11 cellular contexts compared by ENCODE assay signal in genomic region chr2:222672068-222672401, GRCh38. TPM values are rescaled to one million over a fixed set of nuclear protein-coding genes. Genes with fewer than 3 reads are reported as not detected.
DNase-seq lines count a peak whose midpoint lies in the region; ATAC-seq and TF ChIP-seq lines count a peak whose summit lies in the region.
"Had no signal": no experiment of that assay in that cellular context is flagged by ENCODE, and none has a peak within 500 bp of the region (broad histone marks: within the 10 kb centered on the region; RNA-seq: fewer than 3 reads in every experiment).

No MANE protein-coding gene starts in this region.

- H3K27ac ChIP-seq in CD4-positive, alpha-beta memory T cell (ENCODE audit: low read depth, low read length): no peak overlapping the region
- H3K27ac ChIP-seq in neutrophil (no peak overlapping the region), left lung (no peak overlapping the region)

- H3K27ac Mint-ChIP-seq in CD4-positive, alpha-beta memory T cell: no peak overlapping the region
- no peak overlapping the region for H3K27ac Mint-ChIP-seq in WTC11

- H3K4me3 Mint-ChIP-seq in CD4-positive, alpha-beta memory T cell: peak overlapping the region in 7 of 8 donors; percentile 37 to 78 (median 58)
- H3K4me3 Mint-ChIP-seq in WTC11: peak overlapping the region; percentile 74

- peaks cover 9% of the 10 kb centered on the region for H3K4me1 ChIP-seq in CD4-positive, alpha-beta memory T cell (ENCODE audit: insufficient read depth, low read length)
- H3K4me1 ChIP-seq in neutrophil (ENCODE audit: control insufficient read depth in 1 of 2, insufficient read depth in 1 of 2, low read depth in 1 of 2, low read length in 1 of 2): peaks cover 51 to 55% of the 10 kb centered on the region in 2 experiments
- H3K4me1 ChIP-seq in left lung: peaks cover 7 to 28% of the 10 kb centered on the region in 2 donors

- no peaks in the 10 kb centered on the region for H3K9me3 ChIP-seq in CD4-positive, alpha-beta memory T cell (ENCODE audit: control insufficient read depth in 1 of 2, low read length in 2 of 2)
- H3K9me3 ChIP-seq in neutrophil: no peaks in the 10 kb centered on the region
- H3K9me3 ChIP-seq in left lung: no peaks in the 10 kb centered on the region

- H3K4me3 ChIP-seq in CD4-positive, alpha-beta memory T cell (ENCODE audit: low read length in 2 of 2): no peak overlapping the region
- peak overlapping the region; percentile 37 to 46 for H3K4me3 ChIP-seq in foreskin fibroblast (ENCODE audit: low read depth in 1 of 2, low read length in 2 of 2)
- peak overlapping the region; percentile 63 to 70 for H3K4me3 ChIP-seq in neutrophil (ENCODE audit: low read depth in 1 of 2, low read length in 1 of 2)
- peak overlapping the region in 1 of 2 donors; percentile 40 for H3K4me3 ChIP-seq in left lung

- ATAC-seq in WTC11: no peak
- no peak for ATAC-seq in left lung

- H3K27me3 ChIP-seq in CD4-positive, alpha-beta memory T cell (ENCODE audit: insufficient read depth, low read length): no peaks in the 10 kb centered on the region
- H3K27me3 ChIP-seq in neutrophil (peaks cover 49% of the 10 kb centered on the region), left lung (peaks cover 8 to 52% of the 10 kb centered on the region in 2 donors)

- CTCF ChIA-PET in CD4-positive, alpha-beta memory T cell (lab: Charles Lee; ENCODE audit: partially characterized antibody): no interaction called here
- CTCF ChIA-PET in WTC11 (lab: Charles Lee): interaction anchor here (1.0 to 1.9 kb wide), 8 partner anchors 10 to 231 kb away, joined by 3 to 9 read pairs (median 4); no protein-coding TSS in a partner anchor

- peaks cover 33 to 48% of the 10 kb centered on the region in 2 donors for H3K27me3 Mint-ChIP-seq in CD4-positive, alpha-beta memory T cell
- H3K27me3 Mint-ChIP-seq in WTC11 (ENCODE audit: low read depth): peaks cover 58% of the 10 kb centered on the region

- no peaks in the 10 kb centered on the region for H3K36me3 ChIP-seq in CD4-positive, alpha-beta memory T cell (ENCODE audit: insufficient read depth, low read length)
- H3K36me3 ChIP-seq in neutrophil (no peaks in the 10 kb centered on the region), left lung (no peaks in the 10 kb centered on the region)

- H3K9me3 Mint-ChIP-seq in CD4-positive, alpha-beta memory T cell: peaks cover 0 to 2% (median 0%) of the 10 kb centered on the region in 8 donors
- H3K9me3 Mint-ChIP-seq in WTC11: no peaks in the 10 kb centered on the region

- H3K4me1 Mint-ChIP-seq in CD4-positive, alpha-beta memory T cell: peaks cover 4 to 10% (median 8%) of the 10 kb centered on the region in 4 donors
- H3K4me1 Mint-ChIP-seq in WTC11: peaks cover 13% of the 10 kb centered on the region

- intact Hi-C loops in CD4-positive, alpha-beta memory T cell (cut with micrococcal nuclease): no loop called here
- intact Hi-C loops in head of caudate nucleus (cut with DNase I) (no loop called here), left lung (cut with DNase I) (no loop called here)

- no peak for DNase-seq in CD4-positive, alpha-beta memory T cell
- DNase-seq in WTC11 (ENCODE audit: low spot score) (no peak), foreskin fibroblast (no peak), head of caudate nucleus (no peak), NOMO-1 treated with dmso at 0.1 percent for 144 hours (lab: John Stamatoyannopoulos, UW; ENCODE audit: unreplicated experiment) (no peak), left lung (no peak)
- no peak for DNase-seq in activated naive CD4-positive, alpha-beta T cell treated with Interleukin-2 at 50 U/mL for 16 hours
- DNase-seq: effector memory CD4-positive, alpha-beta T cell; NCI-H1048 had no signal

- no peaks in the 10 kb centered on the region for H3K36me3 Mint-ChIP-seq in CD4-positive, alpha-beta memory T cell
- H3K36me3 Mint-ChIP-seq in WTC11: no peaks in the 10 kb centered on the region

- POLR2A ChIA-PET in CD4-positive, alpha-beta memory T cell (lab: Charles Lee; ENCODE audit: partially characterized antibody): no interaction called here
- POLR2A ChIA-PET in WTC11 (lab: Charles Lee): no interaction called here

- TF ChIP-seq CTCF in WTC11 (IDR thresholded peaks at IDR 0.05) (no peak), foreskin fibroblast (IDR thresholded peaks at IDR 0.05; ENCODE audit: low read depth, low read length) (no peak), neutrophil (IDR thresholded peaks at IDR 0.05) (no peak), left lung (IDR thresholded peaks at IDR 0.05) (no peak)

TF ChIP-seq in WTC11, 78 proteins besides CTCF, POLR2A, EP300 and RAD21 (continues in another document):
- TF ChIP-seq MXD4 (CRISPR knock-in tag; IDR thresholded peaks at IDR 0.05; ENCODE audit: borderline replicate concordance) (no peak), AFF4 (CRISPR knock-in tag; IDR thresholded peaks at IDR 0.05; ENCODE audit: borderline replicate concordance) (no peak), ZNF121 (CRISPR knock-in tag; IDR thresholded peaks at IDR 0.05) (no peak), ZSCAN18 (CRISPR knock-in tag; IDR thresholded peaks at IDR 0.05) (no peak), EMX1 (CRISPR knock-in tag; IDR thresholded peaks at IDR 0.05) (no peak), ZNF671 (CRISPR knock-in tag; IDR thresholded peaks at IDR 0.05) (no peak), ZNF138 (CRISPR knock-in tag; conservative IDR thresholded peaks at IDR 0.05) (no peak), MYBL2 (CRISPR knock-in tag; IDR thresholded peaks at IDR 0.05) (no peak), E2F4 (CRISPR knock-in tag; IDR thresholded peaks at IDR 0.05; ENCODE audit: borderline replicate concordance, low read depth) (no peak), ESRRA (CRISPR knock-in tag; IDR thresholded peaks at IDR 0.05; ENCODE audit: borderline replicate concordance) (no peak), KAT7 (CRISPR knock-in tag; IDR thresholded peaks at IDR 0.05; ENCODE audit: borderline replicate concordance) (no peak), MAX (CRISPR knock-in tag; IDR thresholded peaks at IDR 0.05) (no peak; the same call in 1 of the 2 replicates), USF1 (CRISPR knock-in tag; IDR thresholded peaks at IDR 0.05) (no peak)

RNA-seq across cellular contexts. Expression of gene MOGAT1, which starts 0.6 kb away (rescaled TPM):
- total RNA-seq in CD4-positive, alpha-beta memory T cell: not detected
- not detected for polyA plus RNA-seq in CD4-positive, alpha-beta memory T cell
- total RNA-seq in WTC11 (2021) (0.62 to 1.2 TPM (median 0.72 TPM) in 3 replicates), left lung (under 1 TPM in 1 of 2 donors, not detected in 1; 0.26 TPM)
- total RNA-seq: T-helper 2 cell treated with Interferon-gamma antibody and Interleukin-4, amounts not matched to agents 100 ng/mL and 5 ng/mL, for 36 hours had no signal

RNA-seq across cellular contexts. Expression of gene FARSB, which starts 16.1 kb away (rescaled TPM):
- 10 to 100 TPM; 11.2 to 11.8 TPM for total RNA-seq in CD4-positive, alpha-beta memory T cell
- polyA plus RNA-seq in CD4-positive, alpha-beta memory T cell: 10 to 100 TPM; 26.1 to 36.8 TPM
- 26.8 to 31.0 TPM (median 27.2 TPM) in 3 replicates for total RNA-seq in WTC11 (2021)
- total RNA-seq in left lung: 10 to 100 TPM; 12.4 to 23.1 TPM

Comparison
In these comparisons a context has a peak if more than half of its experiments do, and no peak if none do; other contexts are left out.
1. H3K4me3 ChIP-seq: peak in foreskin fibroblast (2 of 2) and neutrophil (2 of 2); none in CD4-positive, alpha-beta memory T cell (0 of 2).